In the genomic region with DNA sequence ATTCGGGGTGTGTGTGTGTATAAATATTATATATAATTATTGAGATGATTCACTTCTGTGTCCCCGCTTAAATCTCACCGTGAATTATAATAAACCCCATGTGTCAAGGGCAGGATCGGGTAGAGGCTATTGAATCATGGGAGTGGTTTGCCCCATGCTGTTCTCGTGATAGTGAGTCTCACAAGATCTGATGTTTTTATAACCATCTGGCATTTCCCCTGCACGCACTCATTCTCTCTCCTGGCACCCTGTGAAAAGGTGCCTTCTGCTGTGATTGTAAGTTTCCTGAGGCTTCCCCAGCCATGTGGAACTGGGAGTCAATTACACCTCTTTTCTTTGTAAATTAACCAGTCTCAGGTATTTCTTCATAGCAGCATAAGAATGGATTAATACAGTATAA, we compare ENCODE assay signal across 1 cellular context.
TF ChIP-seq lines count a peak whose summit lies in the region.

No MANE protein-coding gene starts in this region.

TF ChIP-seq in GM23338, 12 proteins besides CTCF, POLR2A, EP300 and RAD21 (continued from another document):
- TF ChIP-seq, protein P1, sequence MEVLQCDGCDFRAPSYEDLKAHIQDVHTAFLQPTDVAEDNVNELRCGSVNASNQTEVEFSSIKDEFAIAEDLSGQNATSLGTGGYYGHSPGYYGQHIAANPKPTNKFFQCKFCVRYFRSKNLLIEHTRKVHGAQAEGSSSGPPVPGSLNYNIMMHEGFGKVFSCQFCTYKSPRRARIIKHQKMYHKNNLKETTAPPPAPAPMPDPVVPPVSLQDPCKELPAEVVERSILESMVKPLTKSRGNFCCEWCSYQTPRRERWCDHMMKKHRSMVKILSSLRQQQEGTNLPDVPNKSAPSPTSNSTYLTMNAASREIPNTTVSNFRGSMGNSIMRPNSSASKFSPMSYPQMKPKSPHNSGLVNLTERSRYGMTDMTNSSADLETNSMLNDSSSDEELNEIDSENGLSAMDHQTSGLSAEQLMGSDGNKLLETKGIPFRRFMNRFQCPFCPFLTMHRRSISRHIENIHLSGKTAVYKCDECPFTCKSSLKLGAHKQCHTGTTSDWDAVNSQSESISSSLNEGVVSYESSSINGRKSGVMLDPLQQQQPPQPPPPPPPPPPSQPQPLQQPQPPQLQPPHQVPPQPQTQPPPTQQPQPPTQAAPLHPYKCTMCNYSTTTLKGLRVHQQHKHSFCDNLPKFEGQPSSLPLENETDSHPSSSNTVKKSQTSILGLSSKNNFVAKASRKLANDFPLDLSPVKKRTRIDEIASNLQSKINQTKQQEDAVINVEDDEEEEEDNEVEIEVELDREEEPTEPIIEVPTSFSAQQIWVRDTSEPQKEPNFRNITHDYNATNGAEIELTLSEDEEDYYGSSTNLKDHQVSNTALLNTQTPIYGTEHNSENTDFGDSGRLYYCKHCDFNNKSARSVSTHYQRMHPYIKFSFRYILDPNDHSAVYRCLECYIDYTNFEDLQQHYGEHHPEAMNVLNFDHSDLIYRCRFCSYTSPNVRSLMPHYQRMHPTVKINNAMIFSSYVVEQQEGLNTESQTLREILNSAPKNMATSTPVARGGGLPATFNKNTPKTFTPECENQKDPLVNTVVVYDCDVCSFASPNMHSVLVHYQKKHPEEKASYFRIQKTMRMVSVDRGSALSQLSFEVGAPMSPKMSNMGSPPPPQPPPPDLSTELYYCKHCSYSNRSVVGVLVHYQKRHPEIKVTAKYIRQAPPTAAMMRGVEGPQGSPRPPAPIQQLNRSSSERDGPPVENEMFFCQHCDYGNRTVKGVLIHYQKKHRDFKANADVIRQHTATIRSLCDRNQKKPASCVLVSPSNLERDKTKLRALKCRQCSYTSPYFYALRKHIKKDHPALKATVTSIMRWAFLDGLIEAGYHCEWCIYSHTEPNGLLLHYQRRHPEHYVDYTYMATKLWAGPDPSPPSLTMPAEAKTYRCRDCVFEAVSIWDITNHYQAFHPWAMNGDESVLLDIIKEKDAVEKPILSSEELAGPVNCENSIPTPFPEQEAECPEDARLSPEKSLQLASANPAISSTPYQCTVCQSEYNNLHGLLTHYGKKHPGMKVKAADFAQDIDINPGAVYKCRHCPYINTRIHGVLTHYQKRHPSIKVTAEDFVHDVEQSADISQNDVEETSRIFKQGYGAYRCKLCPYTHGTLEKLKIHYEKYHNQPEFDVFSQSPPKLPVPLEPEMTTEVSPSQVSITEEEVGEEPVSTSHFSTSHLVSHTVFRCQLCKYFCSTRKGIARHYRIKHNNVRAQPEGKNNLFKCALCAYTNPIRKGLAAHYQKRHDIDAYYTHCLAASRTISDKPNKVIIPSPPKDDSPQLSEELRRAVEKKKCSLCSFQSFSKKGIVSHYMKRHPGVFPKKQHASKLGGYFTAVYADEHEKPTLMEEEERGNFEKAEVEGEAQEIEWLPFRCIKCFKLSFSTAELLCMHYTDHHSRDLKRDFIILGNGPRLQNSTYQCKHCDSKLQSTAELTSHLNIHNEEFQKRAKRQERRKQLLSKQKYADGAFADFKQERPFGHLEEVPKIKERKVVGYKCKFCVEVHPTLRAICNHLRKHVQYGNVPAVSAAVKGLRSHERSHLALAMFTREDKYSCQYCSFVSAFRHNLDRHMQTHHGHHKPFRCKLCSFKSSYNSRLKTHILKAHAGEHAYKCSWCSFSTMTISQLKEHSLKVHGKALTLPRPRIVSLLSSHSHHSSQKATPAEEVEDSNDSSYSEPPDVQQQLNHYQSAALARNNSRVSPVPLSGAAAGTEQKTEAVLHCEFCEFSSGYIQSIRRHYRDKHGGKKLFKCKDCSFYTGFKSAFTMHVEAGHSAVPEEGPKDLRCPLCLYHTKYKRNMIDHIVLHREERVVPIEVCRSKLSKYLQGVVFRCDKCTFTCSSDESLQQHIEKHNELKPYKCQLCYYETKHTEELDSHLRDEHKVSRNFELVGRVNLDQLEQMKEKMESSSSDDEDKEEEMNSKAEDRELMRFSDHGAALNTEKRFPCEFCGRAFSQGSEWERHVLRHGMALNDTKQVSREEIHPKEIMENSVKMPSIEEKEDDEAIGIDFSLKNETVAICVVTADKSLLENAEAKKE (CRISPR knock-in tag; IDR thresholded peaks at IDR 0.05), result no peak
